ENCODE assay signal across 1 cellular context in the genomic region with DNA sequence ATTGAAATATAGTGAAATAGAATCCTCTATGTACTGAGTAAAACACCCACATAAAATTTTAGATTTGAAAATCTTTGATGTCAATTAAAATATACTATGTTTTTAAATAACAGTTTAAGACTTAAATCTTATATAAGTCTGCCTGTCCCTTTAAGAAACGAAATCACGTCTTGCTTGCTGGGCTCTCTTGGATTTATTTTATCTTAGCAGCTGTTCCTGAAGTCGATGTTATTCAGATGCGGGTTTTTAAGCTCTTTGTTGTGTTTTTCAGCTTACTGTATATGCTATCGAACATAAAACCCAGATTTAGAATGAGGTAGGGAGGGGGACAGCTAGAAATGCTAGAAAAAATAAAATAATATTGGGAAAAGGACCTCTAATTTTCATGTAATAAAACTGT.
TF ChIP-seq lines count a peak whose summit lies in the region.

No MANE protein-coding gene starts in this region.

TF ChIP-seq in SK-N-SH, 30 proteins besides CTCF, POLR2A, EP300 and RAD21 (continued from another document):
- TF ChIP-seq, protein P1, sequence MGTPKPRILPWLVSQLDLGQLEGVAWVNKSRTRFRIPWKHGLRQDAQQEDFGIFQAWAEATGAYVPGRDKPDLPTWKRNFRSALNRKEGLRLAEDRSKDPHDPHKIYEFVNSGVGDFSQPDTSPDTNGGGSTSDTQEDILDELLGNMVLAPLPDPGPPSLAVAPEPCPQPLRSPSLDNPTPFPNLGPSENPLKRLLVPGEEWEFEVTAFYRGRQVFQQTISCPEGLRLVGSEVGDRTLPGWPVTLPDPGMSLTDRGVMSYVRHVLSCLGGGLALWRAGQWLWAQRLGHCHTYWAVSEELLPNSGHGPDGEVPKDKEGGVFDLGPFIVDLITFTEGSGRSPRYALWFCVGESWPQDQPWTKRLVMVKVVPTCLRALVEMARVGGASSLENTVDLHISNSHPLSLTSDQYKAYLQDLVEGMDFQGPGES (IDR thresholded peaks at IDR 0.05; ENCODE audit: low read depth, low read length), result no peak
- TF ChIP-seq MAX (IDR thresholded peaks at IDR 0.05; ENCODE audit: low read depth), result no peak
- TF ChIP-seq RFX5 (IDR thresholded peaks at IDR 0.05; ENCODE audit: low read length), result no peak
- no peak for TF ChIP-seq RCOR1 (IDR thresholded peaks at IDR 0.05; ENCODE audit: low read length)
- no peak for TF ChIP-seq FOXM1 (IDR thresholded peaks at IDR 0.05; ENCODE audit: low read depth)
- no peak for TF ChIP-seq REST (IDR thresholded peaks at IDR 0.05; ENCODE audit: low read depth, low read length)
- TF ChIP-seq SMC3 (IDR thresholded peaks at IDR 0.05; ENCODE audit: low read depth, low read length), result no peak
- TF ChIP-seq ZBTB33 (IDR thresholded peaks at IDR 0.05; ENCODE audit: borderline replicate concordance, low read depth), result no peak
- TF ChIP-seq, protein P2, sequence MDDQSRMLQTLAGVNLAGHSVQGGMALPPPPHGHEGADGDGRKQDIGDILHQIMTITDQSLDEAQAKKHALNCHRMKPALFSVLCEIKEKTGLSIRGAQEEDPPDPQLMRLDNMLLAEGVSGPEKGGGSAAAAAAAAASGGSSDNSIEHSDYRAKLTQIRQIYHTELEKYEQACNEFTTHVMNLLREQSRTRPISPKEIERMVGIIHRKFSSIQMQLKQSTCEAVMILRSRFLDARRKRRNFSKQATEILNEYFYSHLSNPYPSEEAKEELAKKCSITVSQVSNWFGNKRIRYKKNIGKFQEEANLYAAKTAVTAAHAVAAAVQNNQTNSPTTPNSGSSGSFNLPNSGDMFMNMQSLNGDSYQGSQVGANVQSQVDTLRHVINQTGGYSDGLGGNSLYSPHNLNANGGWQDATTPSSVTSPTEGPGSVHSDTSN (IDR thresholded peaks at IDR 0.05), result no peak
- no peak for TF ChIP-seq NRF1 (IDR thresholded peaks at IDR 0.05; ENCODE audit: low read depth, low read length)
- no peak for TF ChIP-seq FOSL2 (IDR thresholded peaks at IDR 0.05; ENCODE audit: borderline replicate concordance, low read depth)
